Comparison of ENCODE assay signal across 22 cellular contexts in genomic region chr18:49500136-49500921, GRCh38. TPM values are rescaled to one million over a fixed set of nuclear protein-coding genes. Genes with fewer than 3 reads are reported as not detected.
DNase-seq lines count a peak whose midpoint lies in the region; ATAC-seq and TF ChIP-seq lines count a peak whose summit lies in the region.
"Had no signal": no experiment of that assay in that cellular context is flagged by ENCODE, and none has a peak within 500 bp of the region (broad histone marks: within the 10 kb centered on the region; RNA-seq: fewer than 3 reads in every experiment).

No MANE protein-coding gene starts in this region.

- H3K27me3 ChIP-seq in HAP-1 (ENCODE audit: low read depth) (no peaks in the 10 kb centered on the region), iPS-20b (ENCODE audit: insufficient read depth, low read length) (no peaks in the 10 kb centered on the region), osteoblast (ENCODE audit: insufficient read depth, low read length) (peaks cover 7% of the 10 kb centered on the region), tibial nerve (peaks cover 0 to 21% of the 10 kb centered on the region in 2 donors), tibial artery (peaks cover 0 to 27% of the 10 kb centered on the region in 2 donors)
- H3K27me3 ChIP-seq: upper lobe of left lung had no signal

- H3K4me3 ChIP-seq in HAP-1 = no peak overlapping the region
- peak overlapping the region; percentile 22 for H3K4me3 ChIP-seq in iPS-20b (ENCODE audit: low read length)
- H3K4me3 ChIP-seq in osteoblast (ENCODE audit: insufficient read depth, low read length) = no peak overlapping the region
- H3K4me3 ChIP-seq in tibial nerve = no peak overlapping the region
- H3K4me3 ChIP-seq in tibial artery = no peak overlapping the region
- H3K4me3 ChIP-seq: heart left ventricle, upper lobe of left lung had no signal

- H3K4me1 ChIP-seq in HAP-1 (peaks cover 18% of the 10 kb centered on the region), iPS-20b (ENCODE audit: insufficient read depth, low read length) (peaks cover 1% of the 10 kb centered on the region; the same call in 1 of the 2 replicates), osteoblast (ENCODE audit: insufficient read depth, low read length) (no peaks in the 10 kb centered on the region), tibial nerve (no peaks in the 10 kb centered on the region), tibial artery (no peaks in the 10 kb centered on the region)
- H3K4me1 ChIP-seq: heart left ventricle, upper lobe of left lung had no signal

- peak overlapping the region; percentile 15 for H2AFZ ChIP-seq in osteoblast (ENCODE audit: low read length)

- H3K9me3 Mint-ChIP-seq in activated naive CD4-positive, alpha-beta T cell treated with anti-CD3 and anti-CD28 coated beads, Interleukin-2, amount 50 U/mL, for 72 hours = no peaks in the 10 kb centered on the region
- H3K9me3 Mint-ChIP-seq: activated naive CD4-positive, alpha-beta T cell treated with anti-CD3 and anti-CD28 coated beads, Interleukin-2, amount 50 U/mL, for 24 hours; activated T-cell treated with anti-CD3 and anti-CD28 coated beads, Interleukin-2, amount 50 U/mL, for 72 hours; stimulated activated naive CD8-positive, alpha-beta T cell treated with anti-CD3 and anti-CD28 coated beads, Interleukin-15, Interleukin-2, amounts not matched to agents 100 ng/mL and 50 ng/mL, for 24 hours had no signal

- no peak overlapping the region for H3K27ac Mint-ChIP-seq in activated naive CD4-positive, alpha-beta T cell treated with anti-CD3 and anti-CD28 coated beads, Interleukin-2, amount 50 U/mL, for 72 hours
- H3K27ac Mint-ChIP-seq: activated naive CD4-positive, alpha-beta T cell treated with anti-CD3 and anti-CD28 coated beads, Interleukin-2, amount 50 U/mL, for 24 hours; activated T-cell treated with anti-CD3 and anti-CD28 coated beads, Interleukin-2, amount 50 U/mL, for 72 hours had no signal

- no peak for ATAC-seq in activated naive CD4-positive, alpha-beta T cell treated with anti-CD3 and anti-CD28 coated beads, Interleukin-2, amount 50 U/mL, for 72 hours
- ATAC-seq: activated T-cell treated with anti-CD3 and anti-CD28 coated beads, Interleukin-2, amount 50 U/mL, for 72 hours; heart left ventricle had no signal

- no peaks in the 10 kb centered on the region for H4K20me1 ChIP-seq in osteoblast (ENCODE audit: insufficient read depth, low read length)

- H3K36me3 ChIP-seq in HAP-1 (replicated peaks) = no peaks in the 10 kb centered on the region
- H3K36me3 ChIP-seq in iPS-20b (ENCODE audit: insufficient read depth, low read depth, low read length) = no peaks in the 10 kb centered on the region
- H3K36me3 ChIP-seq in osteoblast (ENCODE audit: insufficient read depth, low read length) = no peaks in the 10 kb centered on the region
- no peaks in the 10 kb centered on the region for H3K36me3 ChIP-seq in tibial nerve
- H3K36me3 ChIP-seq in tibial artery = no peaks in the 10 kb centered on the region
- H3K36me3 ChIP-seq: heart left ventricle, upper lobe of left lung had no signal

- H3K9me3 ChIP-seq in HAP-1 (no peaks in the 10 kb centered on the region), iPS-20b (ENCODE audit: insufficient read depth, low read depth, low read length) (no peaks in the 10 kb centered on the region), osteoblast (ENCODE audit: low read depth, low read length) (no peaks in the 10 kb centered on the region), tibial nerve (no peaks in the 10 kb centered on the region), tibial artery (no peaks in the 10 kb centered on the region)
- H3K9me3 ChIP-seq: heart left ventricle, upper lobe of left lung had no signal

- DNase-seq in HAP-1 (ENCODE audit: low spot score in 2 of 2) (peak; percentile 86 to 96), NCI-H82 treated with DMSO at 0.1 percent for 48 hours (lab: John Stamatoyannopoulos, UW; ENCODE audit: unreplicated experiment) (peak; percentile 36), osteoblast (ENCODE audit: insufficient read length, low spot score, missing footprints) (no peak), tibial nerve (ENCODE audit: low spot score in 2 of 2) (no peak), NOMO-1 (lab: John Stamatoyannopoulos, UW; ENCODE audit: unreplicated experiment in 2 of 2) (no peak), tibial artery (no peak)
- no peak for DNase-seq in activated naive CD4-positive, alpha-beta T cell treated with anti-CD3 and anti-CD28 coated beads, Interleukin-2, amount 50 U/mL, for 72 hours (ENCODE audit: low spot score in 2 of 2)
- DNase-seq: activated T-cell treated with anti-CD3 and anti-CD28 coated beads, Interleukin-2, amount 50 U/mL, for 72 hours; CD8-positive, alpha-beta memory T cell; heart left ventricle; islet precursor cell; MV-4-11; NCI-H2029 treated with DMSO at 0.1 percent for 48 hours; NCI-H524; OCI-M1; SHP77; stimulated activated CD4-positive, alpha-beta T cell treated with anti-CD3 and anti-CD28 coated beads, Interleukin-4, amount 100 ng/mL, for 24 hours; upper lobe of left lung had no signal

- H3K27ac ChIP-seq in iPS-20b (ENCODE audit: low read length) = no peak overlapping the region
- no peak overlapping the region for H3K27ac ChIP-seq in osteoblast (ENCODE audit: low read depth, low read length)
- no peak overlapping the region for H3K27ac ChIP-seq in tibial nerve
- H3K27ac ChIP-seq in tibial artery = no peak overlapping the region
- H3K27ac ChIP-seq: heart left ventricle, KMS-11, upper lobe of left lung had no signal

- no peak for TF ChIP-seq POLR2A in tibial nerve (IDR thresholded peaks at IDR 0.05)

- in situ Hi-C loops in HAP-1 (cut with MboI; ENCODE audit: low sequenced_read_pairs) = loop anchor here (10.0 kb wide), 1 partner anchor 704 kb away; no protein-coding TSS in a partner anchor

- no peak overlapping the region for H3K4me2 ChIP-seq in osteoblast (ENCODE audit: insufficient read depth, low read length)
- H3K4me2 ChIP-seq: KMS-11 had no signal

- no peak overlapping the region for H3K9ac ChIP-seq in iPS-20b (ENCODE audit: low read depth, low read length)
- H3K9ac ChIP-seq: KMS-11 had no signal

- intact Hi-C loops in tibial artery (cut with DNase I; ENCODE audit: low total_unique reads) = no loop called here

- H3K36me3 Mint-ChIP-seq in activated naive CD4-positive, alpha-beta T cell treated with anti-CD3 and anti-CD28 coated beads, Interleukin-2, amount 50 U/mL, for 72 hours = no peaks in the 10 kb centered on the region
- H3K36me3 Mint-ChIP-seq: activated naive CD4-positive, alpha-beta T cell treated with anti-CD3 and anti-CD28 coated beads, Interleukin-2, amount 50 U/mL, for 24 hours; CD8-positive, alpha-beta memory T cell had no signal

- TF ChIP-seq EP300 in tibial nerve (IDR thresholded peaks at IDR 0.05) = no peak

- no peak for TF ChIP-seq CTCF in osteoblast (IDR thresholded peaks at IDR 0.05; ENCODE audit: extremely low read depth, low read depth, low read length)
- TF ChIP-seq CTCF in tibial nerve (IDR thresholded peaks at IDR 0.05) = no peak
- TF ChIP-seq CTCF in tibial artery (IDR thresholded peaks at IDR 0.05) = no peak

- 32 to 39% methylated on average over 15 of the region's 15 CpGs for WGBS in tibial nerve, 2 donors

- H3K79me2 ChIP-seq in osteoblast (ENCODE audit: insufficient read depth, low read length) = no peaks in the 10 kb centered on the region

RNA-seq across cellular contexts. Expression of gene RPL17, which starts 8.1 kb away (rescaled TPM):
- total RNA-seq in osteoblast (1,315 and 1,434 TPM in 2 replicates), tibial nerve (1,000 to 10,000 TPM; 1,643 to 3,253 (median 1,938) TPM)
- total RNA-seq in activated naive CD4-positive, alpha-beta T cell treated with anti-CD3 and anti-CD28 coated beads, Interleukin-2, amount 50 U/mL, for 72 hours = 1,000 to 10,000 TPM; 1,912 to 2,327 TPM

RNA-seq across cellular contexts. Expression of gene C18orf32, which starts 13.3 kb away (rescaled TPM):
- total RNA-seq in osteoblast (16.5 and 16.6 TPM in 2 replicates), tibial nerve (10 to 100 TPM; 22.2 to 38.5 (median 26.7) TPM)
- total RNA-seq in activated naive CD4-positive, alpha-beta T cell treated with anti-CD3 and anti-CD28 coated beads, Interleukin-2, amount 50 U/mL, for 72 hours = 10 to 100 TPM; 14.6 to 25.9 TPM

RNA-seq across cellular contexts. Expression of gene DYM, which starts 39.9 kb away (rescaled TPM):
- total RNA-seq in osteoblast (50.7 and 85.5 TPM in 2 replicates), tibial nerve (100 to 1,000 TPM in 1 of 4 donors, 10 to 100 TPM in 3; 46.5 to 136 (median 80.2) TPM)
- 100 to 1,000 TPM in 1 of 2 donors, 10 to 100 TPM in 1; 75.1 to 108 TPM for total RNA-seq in activated naive CD4-positive, alpha-beta T cell treated with anti-CD3 and anti-CD28 coated beads, Interleukin-2, amount 50 U/mL, for 72 hours

Comparison
In these comparisons a context has a peak if more than half of its experiments do, and no peak if none do; other contexts are left out.
1. DNase-seq: peak in HAP-1 (2 of 2) and NCI-H82 treated with DMSO at 0.1 percent for 48 hours (single experiment); none in osteoblast (single experiment), tibial nerve (0 of 2), NOMO-1 (0 of 2), activated naive CD4-positive, alpha-beta T cell treated with anti-CD3 and anti-CD28 coated beads, Interleukin-2, amount 50 U/mL, for 72 hours (0 of 2) and tibial artery (0 of 2).